2 cellular contexts compared by ENCODE assay signal in the genomic region with DNA sequence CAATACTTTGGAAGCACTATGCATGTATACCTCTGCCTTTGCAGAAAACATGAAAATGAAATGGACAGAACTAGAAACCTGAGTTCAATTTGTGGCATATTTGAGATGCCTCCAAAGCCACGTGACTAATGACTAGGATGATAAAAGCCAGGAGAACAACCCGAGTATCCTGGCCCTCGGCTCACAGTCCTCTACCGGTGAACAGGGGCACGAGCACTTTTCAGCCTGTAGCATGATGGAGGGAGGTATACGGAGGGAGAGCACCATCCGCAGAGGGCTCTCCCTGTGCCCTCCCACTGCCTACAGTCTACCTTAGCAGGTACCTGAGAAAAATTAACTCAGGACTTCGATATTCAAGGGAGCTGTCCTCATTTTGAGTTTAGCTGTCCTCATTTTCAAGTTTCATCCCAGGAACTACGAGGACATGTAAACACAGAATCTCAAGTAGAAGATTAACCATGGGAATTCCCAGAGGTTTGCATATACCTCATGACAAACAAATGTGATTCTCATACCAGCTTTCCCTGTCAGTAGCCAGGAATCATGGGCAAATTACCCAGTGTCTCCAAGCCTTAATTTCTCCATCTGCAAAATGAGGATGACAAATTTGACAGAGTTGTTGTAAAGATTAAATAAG.
TF ChIP-seq lines count a peak whose summit lies in the region.

No MANE protein-coding gene starts in this region.

TF ChIP-seq in SK-N-SH, 30 proteins besides CTCF, POLR2A, EP300 and RAD21:
- no peak for TF ChIP-seq POLR2AphosphoS5 (IDR thresholded peaks at IDR 0.05; ENCODE audit: low read depth, low read length)
- TF ChIP-seq CHD2 (IDR thresholded peaks at IDR 0.05; ENCODE audit: low read length, partially characterized antibody), result no peak
- no peak for TF ChIP-seq JUND (IDR thresholded peaks at IDR 0.05)
- TF ChIP-seq, protein P1, sequence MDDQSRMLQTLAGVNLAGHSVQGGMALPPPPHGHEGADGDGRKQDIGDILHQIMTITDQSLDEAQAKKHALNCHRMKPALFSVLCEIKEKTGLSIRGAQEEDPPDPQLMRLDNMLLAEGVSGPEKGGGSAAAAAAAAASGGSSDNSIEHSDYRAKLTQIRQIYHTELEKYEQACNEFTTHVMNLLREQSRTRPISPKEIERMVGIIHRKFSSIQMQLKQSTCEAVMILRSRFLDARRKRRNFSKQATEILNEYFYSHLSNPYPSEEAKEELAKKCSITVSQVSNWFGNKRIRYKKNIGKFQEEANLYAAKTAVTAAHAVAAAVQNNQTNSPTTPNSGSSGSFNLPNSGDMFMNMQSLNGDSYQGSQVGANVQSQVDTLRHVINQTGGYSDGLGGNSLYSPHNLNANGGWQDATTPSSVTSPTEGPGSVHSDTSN (IDR thresholded peaks at IDR 0.05), result no peak
- no peak for TF ChIP-seq RFX5 (IDR thresholded peaks at IDR 0.05; ENCODE audit: low read length)
- TF ChIP-seq, protein P2, sequence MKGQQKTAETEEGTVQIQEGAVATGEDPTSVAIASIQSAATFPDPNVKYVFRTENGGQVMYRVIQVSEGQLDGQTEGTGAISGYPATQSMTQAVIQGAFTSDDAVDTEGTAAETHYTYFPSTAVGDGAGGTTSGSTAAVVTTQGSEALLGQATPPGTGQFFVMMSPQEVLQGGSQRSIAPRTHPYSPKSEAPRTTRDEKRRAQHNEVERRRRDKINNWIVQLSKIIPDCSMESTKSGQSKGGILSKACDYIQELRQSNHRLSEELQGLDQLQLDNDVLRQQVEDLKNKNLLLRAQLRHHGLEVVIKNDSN (IDR thresholded peaks at IDR 0.05; ENCODE audit: borderline replicate concordance, low read depth), result peak; percentile 25; the same call in 1 of the 2 replicates
- no peak for TF ChIP-seq FOXM1 (IDR thresholded peaks at IDR 0.05; ENCODE audit: low read depth)
- no peak for TF ChIP-seq RCOR1 (IDR thresholded peaks at IDR 0.05; ENCODE audit: low read length)

TF ChIP-seq in GM12891, 5 proteins besides CTCF, POLR2A, EP300 and RAD21:
- TF ChIP-seq PAX5 (IDR thresholded peaks at IDR 0.05; ENCODE audit: insufficient read depth, low read length, severe bottlenecking) (no peak), SPI1 (IDR thresholded peaks at IDR 0.05; ENCODE audit: low read depth, low read length) (no peak), POU2F2 (IDR thresholded peaks at IDR 0.05; ENCODE audit: low read depth, low read length) (no peak), POLR2AphosphoS5 (IDR thresholded peaks at IDR 0.05; ENCODE audit: low read depth, low read length) (no peak), TAF1 (IDR thresholded peaks at IDR 0.05; ENCODE audit: low read depth, low read length) (no peak)
